Comparison of ENCODE assay signal across 9 cellular contexts in the genomic region with DNA sequence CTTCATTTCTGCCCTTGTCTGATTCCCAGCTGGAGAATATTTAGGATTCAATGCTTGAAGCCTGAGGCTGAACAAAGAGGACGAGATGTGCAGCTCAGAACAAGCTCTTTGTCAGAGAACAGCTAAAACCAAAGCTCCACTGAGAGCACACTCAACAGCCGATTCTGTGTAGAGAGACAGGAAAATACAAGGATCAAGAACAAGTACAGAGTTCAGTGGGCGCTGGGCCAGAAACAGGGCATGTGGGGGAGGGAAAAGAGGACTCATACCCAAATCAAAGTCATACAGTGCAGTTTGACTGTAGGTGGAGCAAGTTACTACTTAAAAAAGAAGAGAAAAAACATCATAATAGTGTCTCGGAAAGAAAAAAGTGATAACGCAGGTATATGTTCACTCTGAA. TPM values are rescaled to one million over a fixed set of nuclear protein-coding genes. Genes with fewer than 3 reads are reported as not detected.
DNase-seq lines count a peak whose midpoint lies in the region; ATAC-seq lines count a peak whose summit lies in the region.
"Had no signal": no experiment of that assay in that cellular context is flagged by ENCODE, and none has a peak within 500 bp of the region (broad histone marks: within the 10 kb centered on the region; RNA-seq: fewer than 3 reads in every experiment).

A gene (minus strand): TSS at position 176 of the 400 bp plus-strand sequence.

- no peak within 1 kb of the TSS for H3K4me3 ChIP-seq in skeletal muscle cell (ENCODE audit: low read depth, low read length)

- ATAC-seq in left cardiac atrium (peak; percentile 80 to 85), HG02981 (IDR thresholded peaks at IDR 0.05; ENCODE audit: unreplicated experiment) (no peak)

- H3K27ac ChIP-seq in angular gyrus (ENCODE audit: low read depth, low read length): peak within 1 kb of the TSS; percentile 79

- peak; percentile 34 for DNase-seq in HuH-7 (ENCODE audit: low spot score)
- peak; percentile 48 for DNase-seq in left cardiac atrium
- DNase-seq in skeletal muscle cell (ENCODE audit: low read depth): peak; percentile 55
- DNase-seq in hepatic stellate cell (ENCODE audit: low spot score): no peak
- DNase-seq in NCI-H1694 treated with DMSO at 0.1 percent for 48 hours (lab: John Stamatoyannopoulos, UW): no peak
- DNase-seq in immature natural killer cell: no peak

- peaks cover 2 to 25% (median 13%) of the 10 kb centered on the region in 6 donors for H3K9me3 Mint-ChIP-seq in immature natural killer cell

- no peaks in the 10 kb centered on the region for H3K36me3 Mint-ChIP-seq in immature natural killer cell

- no peaks in the 10 kb centered on the region for H3K4me1 Mint-ChIP-seq in immature natural killer cell

- intact Hi-C loops in left cardiac atrium (cut with DNase I): loop anchor here in 1 of 2 donors (5.0 kb wide), 1 partner anchor 505 kb away; no protein-coding TSS in a partner anchor

- no peak within 1 kb of the TSS for H3K4me3 Mint-ChIP-seq in immature natural killer cell
- H3K4me3 Mint-ChIP-seq: T-helper 2 cell treated with Interferon-gamma antibody and Interleukin-4, amounts not matched to agents 5 μg/mL and 100 μg/mL, for 36 hours had no signal

- H3K27ac Mint-ChIP-seq in immature natural killer cell: no peak within 1 kb of the TSS
- H3K27ac Mint-ChIP-seq: T-helper 2 cell treated with Interferon-gamma antibody and Interleukin-4, amounts not matched to agents 5 μg/mL and 100 μg/mL, for 36 hours had no signal

- H3K27me3 Mint-ChIP-seq in immature natural killer cell (ENCODE audit: low read depth in 3 of 3): peaks cover 0 to 4% (median 1%) of the 10 kb centered on the region in 3 donors

RNA-seq across cellular contexts. Expression of the gene that starts here (rescaled TPM):
- under 1 TPM; 0.55 to 0.62 TPM for total RNA-seq in left cardiac atrium
- polyA plus RNA-seq in immature natural killer cell: not detected

Comparison
In these comparisons a context has a peak if more than half of its experiments do, and no peak if none do; other contexts are left out.
1. Peak in DNase-seq and ATAC-seq in left cardiac atrium; RNA of the gene not detected or under 1 TPM.
2. DNase-seq: peak in HuH-7 (single experiment) and skeletal muscle cell (single experiment); none in hepatic stellate cell (single experiment), NCI-H1694 treated with DMSO at 0.1 percent for 48 hours (single experiment) and immature natural killer cell (0 of 3).